Comparison of ENCODE assay signal across 8 cellular contexts in genomic region chr7:94301024-94301588, GRCh38.
DNase-seq lines count a peak whose midpoint lies in the region.

No MANE protein-coding gene starts in this region.

- DNase-seq in GM04504 (ENCODE audit: low read depth) (peak; percentile 95), T1000 (lab: John Stamatoyannopoulos, UW) (peak; percentile 74), cardiac septum (ENCODE audit: low spot score) (peak; percentile 79), retina (peak; percentile 49), putamen (ENCODE audit: low spot score) (no peak), NCI-H2029 (lab: John Stamatoyannopoulos, UW) (no peak)
- no peak for DNase-seq in activated CD4-positive, alpha-beta T cell treated with anti-CD3 and anti-CD28 coated beads, Interleukin-2, amount 10 ng/mL, durations not matched to agents 24 days and 14 days
- DNase-seq in stimulated activated CD4-positive, alpha-beta T cell treated with anti-CD3 and anti-CD28 coated beads, Interleukin-4, amount 100 ng/mL, for 24 hours: no peak

- H3K36me3 Mint-ChIP-seq in activated CD4-positive, alpha-beta T cell treated with anti-CD3 and anti-CD28 coated beads, Interleukin-2, amount 10 ng/mL, durations not matched to agents 24 days and 14 days (ENCODE audit: low read depth): no peaks in the 10 kb centered on the region

- H3K9me3 Mint-ChIP-seq in activated CD4-positive, alpha-beta T cell treated with anti-CD3 and anti-CD28 coated beads, Interleukin-2, amount 10 ng/mL, durations not matched to agents 24 days and 14 days: no peaks in the 10 kb centered on the region

- intact Hi-C loops in cardiac septum (cut with DNase I): no loop called here
- intact Hi-C loops in activated CD4-positive, alpha-beta T cell treated with anti-CD3 and anti-CD28 coated beads, Interleukin-2, amount 10 ng/mL, durations not matched to agents 24 days and 14 days (cut with micrococcal nuclease): no loop called here

- H3K4me1 Mint-ChIP-seq in activated CD4-positive, alpha-beta T cell treated with anti-CD3 and anti-CD28 coated beads, Interleukin-2, amount 10 ng/mL, durations not matched to agents 24 days and 14 days: no peaks in the 10 kb centered on the region

- peaks cover 7% of the 10 kb centered on the region for H3K27me3 Mint-ChIP-seq in activated CD4-positive, alpha-beta T cell treated with anti-CD3 and anti-CD28 coated beads, Interleukin-2, amount 10 ng/mL, durations not matched to agents 24 days and 14 days

- H3K27ac Mint-ChIP-seq in activated CD4-positive, alpha-beta T cell treated with anti-CD3 and anti-CD28 coated beads, Interleukin-2, amount 10 ng/mL, durations not matched to agents 24 days and 14 days: no peak overlapping the region

- H3K4me3 Mint-ChIP-seq in activated CD4-positive, alpha-beta T cell treated with anti-CD3 and anti-CD28 coated beads, Interleukin-2, amount 10 ng/mL, durations not matched to agents 24 days and 14 days: no peak overlapping the region

Comparison
In these comparisons a context has a peak if more than half of its experiments do, and no peak if none do; other contexts are left out.
1. DNase-seq: peak in GM04504 (single experiment), T1000 (single experiment), cardiac septum (single experiment) and retina (single experiment); none in putamen (single experiment), activated CD4-positive, alpha-beta T cell treated with anti-CD3 and anti-CD28 coated beads, Interleukin-2, amount 10 ng/mL, durations not matched to agents 24 days and 14 days (single experiment), NCI-H2029 (single experiment) and stimulated activated CD4-positive, alpha-beta T cell treated with anti-CD3 and anti-CD28 coated beads, Interleukin-4, amount 100 ng/mL, for 24 hours (single experiment).